19 cellular contexts compared by ENCODE assay signal in the genomic region with DNA sequence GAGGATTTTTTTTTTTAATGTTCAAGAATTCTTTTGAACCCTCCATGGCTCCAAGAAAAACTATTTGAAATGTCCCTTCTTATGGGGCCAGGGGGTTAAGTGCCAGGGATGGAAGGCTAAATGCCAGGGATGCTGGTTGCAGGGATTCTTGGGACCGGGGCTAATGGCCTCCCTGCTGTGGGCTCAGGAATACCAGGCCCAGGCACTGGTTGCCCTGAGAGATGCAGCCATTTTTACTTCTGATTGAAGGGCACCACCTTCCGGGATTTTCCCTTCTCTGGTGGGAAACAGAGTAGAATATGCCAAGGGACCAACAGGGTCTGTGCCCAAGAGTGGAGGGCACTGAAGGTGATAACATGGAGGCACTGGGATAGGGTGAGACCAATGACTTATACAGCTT.
"Had no signal": no experiment of that assay in that cellular context is flagged by ENCODE, and none has a peak within 500 bp of the region (broad histone marks: within the 10 kb centered on the region; RNA-seq: fewer than 3 reads in every experiment).

No MANE protein-coding gene starts in this region.

- H3K9me3 Mint-ChIP-seq: activated B cell treated with CpG ODN at 0.5 μM for 24 hours; activated naive CD4-positive, alpha-beta T cell treated with anti-CD3 and anti-CD28 coated beads, Interleukin-2, amount 50 U/mL, for 72 hours; immature natural killer cell had no signal

- H3K4me3 Mint-ChIP-seq: activated B cell treated with CpG ODN at 0.5 μM for 24 hours; activated CD8-positive, alpha-beta T cell treated with anti-CD3 and anti-CD28 coated beads, Interleukin-2, amount 10 ng/mL, durations not matched to agents 7 days and 5 days; immature natural killer cell; T-helper 17 cell had no signal

- H3K4me3 ChIP-seq: upper lobe of left lung had no signal

- H3K4me1 ChIP-seq: parathyroid adenoma had no signal

- ATAC-seq: activated CD8-positive, alpha-beta T cell treated with anti-CD3 and anti-CD28 coated beads, Interleukin-2, amount 10 ng/mL, durations not matched to agents 7 days and 5 days; activated naive CD4-positive, alpha-beta T cell treated with anti-CD3 and anti-CD28 coated beads, Interleukin-2, amount 50 U/mL, for 72 hours; foreskin keratinocyte; T-helper 17 cell had no signal

- DNase-seq: activated B cell treated with CpG ODN at 0.5 μM for 24 hours; activated CD4-positive, alpha-beta T cell treated with anti-CD3 and anti-CD28 coated beads for 48 hours; activated CD8-positive, alpha-beta memory T cell treated with anti-CD3 and anti-CD28 coated beads, Interleukin-2, amount 50 U/mL, for 4 hours; activated CD8-positive, alpha-beta T cell treated with anti-CD3 and anti-CD28 coated beads, Interleukin-2, amount 10 ng/mL, durations not matched to agents 7 days and 5 days; activated effector memory CD4-positive, alpha-beta T cell treated with anti-CD3 and anti-CD28 coated beads, Interleukin-2, amount 50 U/mL, for 16 hours; activated T-cell treated with anti-CD3 and anti-CD28 coated beads, Interleukin-2, amount 50 U/mL, for 48 hours; effector CD4-positive, alpha-beta T cell; foreskin keratinocyte; immature natural killer cell; mesendoderm; retina; stimulated activated CD4-positive, alpha-beta T cell treated with anti-CD3 and anti-CD28 coated beads, Interleukin-15, amount 100 ng/mL, for 24 hours; stimulated activated CD4-positive, alpha-beta T cell treated with anti-CD3 and anti-CD28 coated beads, Interleukin-4, amount 100 ng/mL, for 1 hour; stimulated activated naive CD4-positive, alpha-beta T cell; T-helper 17 cell; upper lobe of left lung had no signal

- H3K9me3 ChIP-seq: neutrophil, upper lobe of left lung had no signal

- H3K36me3 Mint-ChIP-seq: activated naive CD4-positive, alpha-beta T cell treated with anti-CD3 and anti-CD28 coated beads, Interleukin-2, amount 50 U/mL, for 72 hours; immature natural killer cell had no signal

- H3K27me3 ChIP-seq: neutrophil, upper lobe of left lung had no signal

- H3K27ac ChIP-seq: foreskin keratinocyte, neutrophil, parathyroid adenoma had no signal

- H3K36me3 ChIP-seq: neutrophil, upper lobe of left lung had no signal

- H3K9ac ChIP-seq: parathyroid adenoma had no signal

- H3K27ac Mint-ChIP-seq: activated B cell treated with CpG ODN at 0.5 μM for 24 hours; activated CD8-positive, alpha-beta T cell treated with anti-CD3 and anti-CD28 coated beads, Interleukin-2, amount 10 ng/mL, durations not matched to agents 7 days and 5 days; activated naive CD4-positive, alpha-beta T cell treated with anti-CD3 and anti-CD28 coated beads, Interleukin-2, amount 50 U/mL, for 72 hours; immature natural killer cell; T-helper 17 cell had no signal

- H3K27me3 Mint-ChIP-seq: activated B cell treated with CpG ODN at 0.5 μM for 24 hours, T-helper 17 cell had no signal

- H3K4me1 Mint-ChIP-seq: activated B cell treated with CpG ODN at 0.5 μM for 24 hours had no signal
